Comparison of ENCODE assay signal across 1 cellular context in the genomic region with DNA sequence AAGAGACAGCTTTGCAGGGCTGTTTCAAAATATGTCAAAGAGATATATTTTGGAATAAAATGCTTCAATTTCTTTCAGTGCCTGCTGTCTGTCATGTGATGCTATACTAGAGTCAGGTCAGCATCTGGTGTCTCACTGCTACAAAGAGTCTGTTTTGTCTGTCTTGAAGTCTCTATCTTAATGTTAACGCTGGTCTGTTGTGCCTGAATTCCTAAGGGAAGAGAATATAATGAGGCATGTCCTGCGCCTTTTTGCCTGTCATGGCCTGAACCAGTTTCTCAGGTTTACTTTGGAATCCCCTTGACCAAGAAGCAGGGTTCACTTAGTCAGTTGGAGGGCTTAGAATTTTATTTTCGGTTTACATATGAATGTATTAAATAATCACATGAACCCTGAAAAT.
TF ChIP-seq lines count a peak whose summit lies in the region.

No MANE protein-coding gene starts in this region.

TF ChIP-seq in H1, 55 proteins besides CTCF, POLR2A, EP300 and RAD21:
- TF ChIP-seq MAFK (IDR thresholded peaks at IDR 0.05; ENCODE audit: low read depth, low read length) (0 out of 2 replicates have a peak, but pooled peaks have one; percentile 11), ZNF274 (IDR thresholded peaks at IDR 0.05; ENCODE audit: borderline replicate concordance, extremely low read depth, low read length) (no peak), CTBP2 (IDR thresholded peaks at IDR 0.05; ENCODE audit: borderline replicate concordance, insufficient read depth, insufficient read length, low read length) (no peak), HDAC6 (IDR thresholded peaks at IDR 0.05; ENCODE audit: low read depth, low read length) (no peak)
- TF ChIP-seq, protein P1, sequence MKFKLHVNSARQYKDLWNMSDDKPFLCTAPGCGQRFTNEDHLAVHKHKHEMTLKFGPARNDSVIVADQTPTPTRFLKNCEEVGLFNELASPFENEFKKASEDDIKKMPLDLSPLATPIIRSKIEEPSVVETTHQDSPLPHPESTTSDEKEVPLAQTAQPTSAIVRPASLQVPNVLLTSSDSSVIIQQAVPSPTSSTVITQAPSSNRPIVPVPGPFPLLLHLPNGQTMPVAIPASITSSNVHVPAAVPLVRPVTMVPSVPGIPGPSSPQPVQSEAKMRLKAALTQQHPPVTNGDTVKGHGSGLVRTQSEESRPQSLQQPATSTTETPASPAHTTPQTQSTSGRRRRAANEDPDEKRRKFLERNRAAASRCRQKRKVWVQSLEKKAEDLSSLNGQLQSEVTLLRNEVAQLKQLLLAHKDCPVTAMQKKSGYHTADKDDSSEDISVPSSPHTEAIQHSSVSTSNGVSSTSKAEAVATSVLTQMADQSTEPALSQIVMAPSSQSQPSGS (IDR thresholded peaks at IDR 0.05; ENCODE audit: low read length), result no peak
TF ChIP-seq in H1: peak in this region for 1.
